ENCODE assay signal across 10 cellular contexts in genomic region chr5:141511771-141512325, GRCh38. TPM values are rescaled to one million over a fixed set of nuclear protein-coding genes. Genes with fewer than 3 reads are reported as not detected.
DNase-seq lines count a peak whose midpoint lies in the region; ATAC-seq and TF ChIP-seq lines count a peak whose summit lies in the region.
"Had no signal": no experiment of that assay in that cellular context is flagged by ENCODE, and none has a peak within 500 bp of the region (broad histone marks: within the 10 kb centered on the region; RNA-seq: fewer than 3 reads in every experiment).

No MANE protein-coding gene starts in this region.

- no peaks in the 10 kb centered on the region for H3K9me3 ChIP-seq in transverse colon

- H3K36me3 ChIP-seq in transverse colon: peaks cover 0 to 7% (median 0%) of the 10 kb centered on the region in 4 donors

- in situ Hi-C loops in transverse colon (cut with MboI; ENCODE audit: low pct_ligation_motif_present in 1 of 4, low pct_unique_long_range_greater_than_20kb in 1 of 4, low sequenced_read_pairs in 3 of 4): no loop called here

- no peak for ATAC-seq in activated naive CD4-positive, alpha-beta T cell treated with anti-CD3 and anti-CD28 coated beads, Interleukin-2, amount 50 U/mL, for 72 hours
- no peak for ATAC-seq in central memory CD8-positive, alpha-beta T cell (replicated peaks; ENCODE audit: extremely low read depth, poor library complexity, severe bottlenecking)
- ATAC-seq in natural killer cell: no peak

- H3K36me3 Mint-ChIP-seq in activated naive CD4-positive, alpha-beta T cell treated with anti-CD3 and anti-CD28 coated beads, Interleukin-2, amount 50 U/mL, for 72 hours: peaks cover 10 to 18% of the 10 kb centered on the region in 2 donors
- peaks cover 31% of the 10 kb centered on the region for H3K36me3 Mint-ChIP-seq in activated naive CD4-positive, alpha-beta T cell treated with anti-CD3 and anti-CD28 coated beads, Interleukin-2, amount 10 ng/mL, durations not matched to agents 7 days and 5 days
- H3K36me3 Mint-ChIP-seq in central memory CD8-positive, alpha-beta T cell (ENCODE audit: insufficient read depth): peaks cover 36% of the 10 kb centered on the region
- H3K36me3 Mint-ChIP-seq in natural killer cell: no peaks in the 10 kb centered on the region

- H3K4me1 ChIP-seq in transverse colon: peaks cover 23 to 56% (median 40%) of the 10 kb centered on the region in 4 donors

- H3K4me3 ChIP-seq in transverse colon: no peak overlapping the region

- intact Hi-C loops in natural killer cell (cut with micrococcal nuclease) (loop anchor here (5.0 kb wide), 2 partner anchors 100 to 185 kb away; partner anchors contain the start of gene PCDHGA10), transverse colon (cut with DNase I; ENCODE audit: low total_unique reads) (loop anchor here (5.0 kb wide), 1 partner anchor 35 kb away; the partner anchor contains the start of gene PCDHGC3)

- CTCF ChIA-PET in activated naive CD4-positive, alpha-beta T cell treated with anti-CD3 and anti-CD28 coated beads, Interleukin-2, amount 10 ng/mL, durations not matched to agents 7 days and 5 days (lab: Charles Lee): interaction anchor here (0.7 to 6.3 kb wide), 19 partner anchors 10 to 187 kb away, joined by 3 to 43 read pairs (median 6); partner anchors contain the start of genes PCDHGA10, PCDHGA11, PCDHGA12 and PCDHGB2

- peak overlapping the region; percentile 78 to 91 (median 89) for H3K27ac ChIP-seq in transverse colon

- no peak for TF ChIP-seq EP300 in transverse colon (IDR thresholded peaks at IDR 0.05; ENCODE audit: low read depth)

- 63 to 70% methylated on average over 2 to 4 of the region's 4 CpGs for WGBS in transverse colon (ENCODE audit: low coverage in 1 of 2), 2 donors

- H3K27me3 ChIP-seq in transverse colon: no peaks in the 10 kb centered on the region

- DNase-seq in activated naive CD4-positive, alpha-beta T cell treated with anti-CD3 and anti-CD28 coated beads, Interleukin-2, amount 50 U/mL, for 72 hours (ENCODE audit: low spot score in 2 of 2): no peak
- no peak for DNase-seq in activated naive CD4-positive, alpha-beta T cell treated with anti-CD3 and anti-CD28 coated beads, Interleukin-2, amount 10 ng/mL, durations not matched to agents 7 days and 5 days
- DNase-seq in central memory CD8-positive, alpha-beta T cell (ENCODE audit: low spot score in 2 of 2): no peak
- DNase-seq in natural killer cell (no peak), transverse colon (no peak), cortex of kidney (lab: John Stamatoyannopoulos, UW) (no peak), NCI-H446 (lab: John Stamatoyannopoulos, UW) (no peak)
- DNase-seq in activated CD4-positive, alpha-beta T cell treated with anti-CD3 and anti-CD28 coated beads for 48 hours: no peak
- DNase-seq: SIG-M5 had no signal

- peaks cover 13% of the 10 kb centered on the region for H3K27me3 Mint-ChIP-seq in activated naive CD4-positive, alpha-beta T cell treated with anti-CD3 and anti-CD28 coated beads, Interleukin-2, amount 10 ng/mL, durations not matched to agents 7 days and 5 days
- no peaks in the 10 kb centered on the region for H3K27me3 Mint-ChIP-seq in central memory CD8-positive, alpha-beta T cell
- no peaks in the 10 kb centered on the region for H3K27me3 Mint-ChIP-seq in natural killer cell (ENCODE audit: low read depth in 2 of 2)
- H3K27me3 Mint-ChIP-seq: progenitor cell of endocrine pancreas had no signal

- TF ChIP-seq CTCF in natural killer cell (IDR thresholded peaks at IDR 0.05) (no peak), transverse colon (IDR thresholded peaks at IDR 0.05) (no peak)

- H3K27ac Mint-ChIP-seq in activated naive CD4-positive, alpha-beta T cell treated with anti-CD3 and anti-CD28 coated beads, Interleukin-2, amount 50 U/mL, for 72 hours: peak overlapping the region; percentile 41 to 81
- H3K27ac Mint-ChIP-seq in activated naive CD4-positive, alpha-beta T cell treated with anti-CD3 and anti-CD28 coated beads, Interleukin-2, amount 10 ng/mL, durations not matched to agents 7 days and 5 days: no peak overlapping the region
- peak overlapping the region; percentile 12 for H3K27ac Mint-ChIP-seq in central memory CD8-positive, alpha-beta T cell (ENCODE audit: low read depth)
- peak overlapping the region; percentile 9 to 82 for H3K27ac Mint-ChIP-seq in natural killer cell

- peaks cover 27% of the 10 kb centered on the region for H3K4me1 Mint-ChIP-seq in activated naive CD4-positive, alpha-beta T cell treated with anti-CD3 and anti-CD28 coated beads, Interleukin-2, amount 10 ng/mL, durations not matched to agents 7 days and 5 days
- H3K4me1 Mint-ChIP-seq in central memory CD8-positive, alpha-beta T cell: peaks cover 21% of the 10 kb centered on the region
- H3K4me1 Mint-ChIP-seq in natural killer cell: peaks cover 50 to 58% of the 10 kb centered on the region in 2 donors

- no peaks in the 10 kb centered on the region for H3K9me3 Mint-ChIP-seq in activated naive CD4-positive, alpha-beta T cell treated with anti-CD3 and anti-CD28 coated beads, Interleukin-2, amount 50 U/mL, for 72 hours
- H3K9me3 Mint-ChIP-seq in activated naive CD4-positive, alpha-beta T cell treated with anti-CD3 and anti-CD28 coated beads, Interleukin-2, amount 10 ng/mL, durations not matched to agents 7 days and 5 days: no peaks in the 10 kb centered on the region
- H3K9me3 Mint-ChIP-seq in central memory CD8-positive, alpha-beta T cell: no peaks in the 10 kb centered on the region
- H3K9me3 Mint-ChIP-seq in natural killer cell: no peaks in the 10 kb centered on the region

- no peak for TF ChIP-seq POLR2A in transverse colon (IDR thresholded peaks at IDR 0.05)

- no peak overlapping the region for H3K4me3 Mint-ChIP-seq in activated naive CD4-positive, alpha-beta T cell treated with anti-CD3 and anti-CD28 coated beads, Interleukin-2, amount 10 ng/mL, durations not matched to agents 7 days and 5 days
- peak overlapping the region; percentile 69 for H3K4me3 Mint-ChIP-seq in central memory CD8-positive, alpha-beta T cell
- H3K4me3 Mint-ChIP-seq in natural killer cell: peak overlapping the region; percentile 43

RNA-seq across cellular contexts. Expression of gene PCDHGC5, which starts 23.0 kb away (rescaled TPM):
- not detected for total RNA-seq in activated naive CD4-positive, alpha-beta T cell treated with anti-CD3 and anti-CD28 coated beads, Interleukin-2, amount 50 U/mL, for 72 hours
- total RNA-seq in natural killer cell (under 1 TPM; 0.31 to 0.97 (median 0.50) TPM), transverse colon (1 to 10 TPM in 2 of 4 donors, under 1 TPM in 2; 0.20 to 2.5 (median 1.0) TPM)

RNA-seq across cellular contexts. Expression of gene PCDHGC4, which starts 27.0 kb away (rescaled TPM):
- not detected for total RNA-seq in activated naive CD4-positive, alpha-beta T cell treated with anti-CD3 and anti-CD28 coated beads, Interleukin-2, amount 50 U/mL, for 72 hours
- total RNA-seq in natural killer cell (under 1 TPM; 0.31 to 0.84 (median 0.45) TPM), transverse colon (10 to 100 TPM in 1 of 4 donors, 1 to 10 TPM in 3; 1.8 to 26.5 (median 2.7) TPM)

RNA-seq across cellular contexts. Expression of gene PCDHGC3, which starts 36.1 kb away (rescaled TPM):
- total RNA-seq in activated naive CD4-positive, alpha-beta T cell treated with anti-CD3 and anti-CD28 coated beads, Interleukin-2, amount 50 U/mL, for 72 hours: under 1 TPM in 1 of 2 donors, not detected in 1; 0.19 TPM
- total RNA-seq in natural killer cell (1 to 10 TPM in 1 of 3 donors, under 1 TPM in 2; 0.68 to 1.5 (median 0.75) TPM), transverse colon (10 to 100 TPM in 3 of 4 donors, 1 to 10 TPM in 1; 6.0 to 17.0 (median 13.6) TPM)
